ENCODE assay signal across 16 cellular contexts in the genomic region with DNA sequence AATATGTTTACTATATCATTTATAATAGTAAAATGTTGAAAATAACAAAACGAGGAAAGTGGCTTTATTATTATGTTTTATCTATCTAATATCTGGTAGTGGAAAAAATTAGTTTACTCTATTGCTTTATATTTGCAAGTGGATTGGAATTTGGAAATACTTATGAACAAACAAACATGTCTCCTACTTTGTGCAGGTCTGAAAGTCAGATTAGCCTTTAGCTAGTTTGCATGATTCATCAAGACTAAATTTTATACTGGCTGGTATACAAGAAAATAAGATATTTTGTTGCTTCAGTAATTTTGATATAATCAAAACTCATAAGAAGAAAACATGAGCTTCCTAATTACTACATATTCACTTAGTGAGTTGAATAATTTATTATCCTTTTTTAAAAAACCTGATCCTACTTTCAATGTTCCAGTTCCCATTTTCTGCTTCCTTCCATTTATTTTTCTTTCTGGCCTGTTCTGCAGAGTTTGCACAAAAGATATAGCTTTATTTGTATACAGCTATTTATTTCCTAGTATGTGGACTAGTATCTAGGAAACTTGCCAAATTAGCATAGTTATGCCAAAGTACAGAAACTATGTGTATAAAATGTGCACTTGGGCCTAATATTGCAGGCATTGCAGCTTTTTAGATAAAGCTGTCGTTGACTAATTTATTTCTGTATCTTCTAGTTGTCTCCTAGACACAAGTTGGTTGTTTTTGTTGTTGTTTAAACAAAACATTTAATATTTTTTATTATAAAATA.
"Had no signal": no experiment of that assay in that cellular context is flagged by ENCODE, and none has a peak within 500 bp of the region (broad histone marks: within the 10 kb centered on the region; RNA-seq: fewer than 3 reads in every experiment).

No MANE protein-coding gene starts in this region.

- H3K9me3 ChIP-seq: mucosa of descending colon, tibial artery, uterus had no signal

- H3K27me3 ChIP-seq: tibial artery, uterus had no signal

- ATAC-seq: activated T-cell treated with anti-CD3 and anti-CD28 coated beads, Interleukin-2, amount 50 U/mL, for 72 hours; mucosa of descending colon; naive thymus-derived CD4-positive, alpha-beta T cell; stimulated activated naive B cell treated with anti-CD40 and anti-IgM and Interleukin-4, amounts not matched to agents 10 μg/mL and 1 μg/mL and 100 μg/mL, for 72 hours had no signal

- H3K4me3 ChIP-seq: mucosa of descending colon, skin epidermis, tibial artery, uterus had no signal

- H3K4me1 ChIP-seq: uterus had no signal

- H3K27ac ChIP-seq: skin epidermis, uterus had no signal

- H3K36me3 ChIP-seq: tibial artery, uterus had no signal

- DNase-seq: activated CD4-positive, alpha-beta T cell treated with anti-CD3 and anti-CD28 coated beads, Interleukin-2, amount 10 ng/mL, durations not matched to agents 7 days and 5 days; activated CD4-positive, CD25-positive, alpha-beta regulatory T cell; activated CD8-positive, alpha-beta memory T cell treated with anti-CD3 and anti-CD28 coated beads, Interleukin-2, amount 50 U/mL, for 48 hours; activated gamma-delta T cell; activated T-cell treated with anti-CD3 and anti-CD28 coated beads, Interleukin-2, amount 50 U/mL, for 72 hours; erythroblast; hypothalamus; mucosa of descending colon; naive thymus-derived CD4-positive, alpha-beta T cell; stimulated activated CD4-positive, alpha-beta T cell treated with anti-CD3 and anti-CD28 coated beads, Interleukin-15, amount 100 ng/mL, for 24 hours; stimulated activated CD4-positive, alpha-beta T cell treated with anti-CD3 and anti-CD28 coated beads, Interleukin-4, amount 100 ng/mL, for 1 hour; stimulated activated naive B cell treated with anti-CD40 and anti-IgM and Interleukin-4, amounts not matched to agents 10 μg/mL and 1 μg/mL and 100 μg/mL, for 72 hours; SW 1271; tibial artery; uterus had no signal
